21 cellular contexts compared by ENCODE assay signal in the genomic region with DNA sequence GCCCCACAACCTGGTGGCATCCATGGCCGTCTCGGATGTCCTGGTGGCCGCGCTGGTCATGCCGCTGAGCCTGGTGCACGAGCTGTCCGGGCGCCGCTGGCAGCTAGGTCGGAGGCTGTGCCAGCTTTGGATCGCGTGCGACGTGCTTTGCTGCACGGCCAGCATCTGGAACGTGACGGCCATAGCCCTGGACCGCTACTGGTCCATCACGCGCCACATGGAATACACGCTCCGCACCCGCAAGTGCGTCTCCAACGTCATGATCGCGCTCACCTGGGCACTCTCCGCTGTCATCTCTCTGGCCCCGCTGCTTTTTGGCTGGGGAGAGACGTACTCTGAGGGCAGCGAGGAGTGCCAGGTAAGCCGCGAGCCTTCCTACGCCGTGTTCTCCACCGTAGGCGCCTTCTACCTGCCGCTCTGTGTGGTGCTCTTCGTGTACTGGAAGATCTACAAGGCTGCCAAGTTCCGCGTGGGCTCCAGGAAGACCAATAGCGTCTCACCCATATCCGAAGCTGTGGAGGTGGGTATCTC. TPM values are rescaled to one million over a fixed set of nuclear protein-coding genes. Genes with fewer than 3 reads are reported as not detected.
"Had no signal": no experiment of that assay in that cellular context is flagged by ENCODE, and none has a peak within 500 bp of the region (broad histone marks: within the 10 kb centered on the region; RNA-seq: fewer than 3 reads in every experiment).

No MANE protein-coding gene starts in this region.

- H3K27ac ChIP-seq: adrenal gland, heart right ventricle, SJSA1, stomach, thoracic aorta had no signal

- H3K27ac Mint-ChIP-seq: activated CD8-positive, alpha-beta memory T cell treated with anti-CD3 and anti-CD28 coated beads, Interleukin-2, amount 10 ng/mL, durations not matched to agents 7 days and 5 days; activated naive CD4-positive, alpha-beta T cell treated with anti-CD3 and anti-CD28 coated beads, Interleukin-2, amount 10 ng/mL, durations not matched to agents 7 days and 5 days; progenitor cell of endocrine pancreas had no signal

- H3K36me3 Mint-ChIP-seq: activated CD8-positive, alpha-beta memory T cell treated with anti-CD3 and anti-CD28 coated beads, Interleukin-2, amount 10 ng/mL, durations not matched to agents 7 days and 5 days; activated naive CD4-positive, alpha-beta T cell treated with anti-CD3 and anti-CD28 coated beads, Interleukin-2, amount 10 ng/mL, durations not matched to agents 7 days and 5 days had no signal

- H3K9me3 ChIP-seq: adrenal gland, stomach, thoracic aorta had no signal

- H3K27me3 ChIP-seq: adrenal gland, SJSA1 had no signal

- DNase-seq: activated CD4-positive, alpha-beta T cell treated with anti-CD3 and anti-CD28 coated beads for 1 hour; activated CD4-positive, alpha-beta T cell treated with anti-CD3 and anti-CD28 coated beads, Interleukin-2, amount 50 U/mL, for 4 hours; activated CD8-positive, alpha-beta memory T cell treated with anti-CD3 and anti-CD28 coated beads, Interleukin-2, amount 10 ng/mL, durations not matched to agents 7 days and 5 days; activated naive CD4-positive, alpha-beta T cell treated with anti-CD3 and anti-CD28 coated beads, Interleukin-2, amount 10 ng/mL, durations not matched to agents 7 days and 5 days; activated T-cell treated with anti-CD3 and anti-CD28 coated beads, Interleukin-2, amount 50 U/mL, for 1 hour; adrenal gland; cortex of kidney; effector CD8-positive, alpha-beta T cell; foreskin melanocyte; heart right ventricle; islet precursor cell; stomach had no signal

- H3K4me1 ChIP-seq: adrenal gland, SJSA1 had no signal

- H3K4me1 Mint-ChIP-seq: activated naive CD4-positive, alpha-beta T cell treated with anti-CD3 and anti-CD28 coated beads, Interleukin-2, amount 10 ng/mL, durations not matched to agents 7 days and 5 days had no signal

- H3K4me3 Mint-ChIP-seq: activated CD8-positive, alpha-beta memory T cell treated with anti-CD3 and anti-CD28 coated beads, Interleukin-2, amount 10 ng/mL, durations not matched to agents 7 days and 5 days; activated naive CD4-positive, alpha-beta T cell treated with anti-CD3 and anti-CD28 coated beads, Interleukin-2, amount 10 ng/mL, durations not matched to agents 7 days and 5 days had no signal

- H3K4me3 ChIP-seq: adrenal gland, heart right ventricle, SJSA1, stomach, thoracic aorta had no signal

- H3K36me3 ChIP-seq: adrenal gland, heart right ventricle, SJSA1, stomach, thoracic aorta had no signal

RNA-seq across cellular contexts. Expression of gene HTR5A, which starts 1.1 kb away (rescaled TPM):
- total RNA-seq: activated CD8-positive, alpha-beta memory T cell treated with anti-CD3 and anti-CD28 coated beads, Interleukin-2, amount 10 ng/mL, durations not matched to agents 7 days and 5 days; adrenal gland; cardiac septum; fibroblast of lung; heart right ventricle; left lobe of liver; lung microvascular endothelial cell; progenitor cell of endocrine pancreas; sciatic nerve; SJSA1; stomach; thoracic aorta; urinary bladder had no signal
- polyA plus RNA-seq: adrenal gland, fibroblast of lung, heart right ventricle, stomach, urinary bladder had no signal
